25 cellular contexts compared by ENCODE assay signal in genomic region chr18:46588971-46589660, GRCh38.
DNase-seq lines count a peak whose midpoint lies in the region; ATAC-seq, FAIRE-seq and TF ChIP-seq lines count a peak whose summit lies in the region.
"Had no signal": no experiment of that assay in that cellular context is flagged by ENCODE, and none has a peak within 500 bp of the region (broad histone marks: within the 10 kb centered on the region; RNA-seq: fewer than 3 reads in every experiment).

No MANE protein-coding gene starts in this region.

- peak overlapping the region; percentile 44 for H2AFZ ChIP-seq in parathyroid adenoma

- no peaks in the 10 kb centered on the region for H3K36me3 Mint-ChIP-seq in endothelial cell (ENCODE audit: low read depth, unreplicated experiment)
- H3K36me3 Mint-ChIP-seq: CD8-positive, alpha-beta memory T cell had no signal

- no peak overlapping the region for H3K27ac ChIP-seq in parathyroid adenoma
- H3K27ac ChIP-seq: A549; BLaER1 treated with 17β-estradiol and CSF1 and Interleukin-3, amounts not matched to agents 10 nM and 100 nM had no signal

- H3K4me2 ChIP-seq in parathyroid adenoma (ENCODE audit: low read length) = no peak overlapping the region
- H3K4me2 ChIP-seq: A549; BLaER1 treated with 17β-estradiol and CSF1 and Interleukin-3, amounts not matched to agents 10 nM and 100 nM had no signal

- no peak overlapping the region for H3K4me3 ChIP-seq in bronchial epithelial cell (ENCODE audit: low read depth, low read length)
- no peak overlapping the region for H3K4me3 ChIP-seq in parathyroid adenoma (ENCODE audit: low read depth, low read length)
- H3K4me3 ChIP-seq: A549; BLaER1 treated with 17β-estradiol and CSF1 and Interleukin-3, amounts not matched to agents 10 nM and 100 nM; HAP-1 had no signal

- H3K27me3 ChIP-seq in bronchial epithelial cell (ENCODE audit: control insufficient read depth, insufficient read depth, low read length) (no peaks in the 10 kb centered on the region), parathyroid adenoma (ENCODE audit: control insufficient read depth, insufficient read depth, low read length) (no peaks in the 10 kb centered on the region)
- H3K27me3 ChIP-seq: BE2C; BLaER1 treated with 17β-estradiol and CSF1 and Interleukin-3, amounts not matched to agents 10 nM and 100 nM had no signal

- no peak overlapping the region for H3K27ac Mint-ChIP-seq in endothelial cell (ENCODE audit: unreplicated experiment)
- H3K27ac Mint-ChIP-seq: CD14-positive monocyte; CD4-positive, alpha-beta T cell; CD8-positive, alpha-beta memory T cell; HFFc6 had no signal

- FAIRE-seq in D721Med (lab: Jason Lieb, UNC) (peak; percentile 68), bronchial epithelial cell (lab: Jason Lieb, UNC) (peak; percentile 97)
- FAIRE-seq: A549, GM12891, GM18507, GM19239, H54 had no signal

- no peaks in the 10 kb centered on the region for H3K9me3 ChIP-seq in parathyroid adenoma (ENCODE audit: control insufficient read depth, low read length)
- H3K9me3 ChIP-seq: A549, BE2C, HAP-1 had no signal

- H3K4me3 Mint-ChIP-seq in endothelial cell (ENCODE audit: unreplicated experiment) = no peak overlapping the region
- H3K4me3 Mint-ChIP-seq: CD14-positive monocyte; CD4-positive, alpha-beta T cell; CD8-positive, alpha-beta memory T cell; HFFc6 had no signal

- peaks cover 19% of the 10 kb centered on the region for H3K4me1 Mint-ChIP-seq in endothelial cell (ENCODE audit: unreplicated experiment)
- H3K4me1 Mint-ChIP-seq: CD8-positive, alpha-beta memory T cell had no signal

- no peak overlapping the region for H3K9ac ChIP-seq in parathyroid adenoma
- H3K9ac ChIP-seq: BLaER1 treated with 17β-estradiol and CSF1 and Interleukin-3, amounts not matched to agents 10 nM and 100 nM had no signal

- peaks cover 8% of the 10 kb centered on the region for H3K4me1 ChIP-seq in parathyroid adenoma
- H3K4me1 ChIP-seq: A549, BE2C, HAP-1 had no signal

- H3K9me3 Mint-ChIP-seq in endothelial cell (ENCODE audit: unreplicated experiment) = no peaks in the 10 kb centered on the region
- H3K9me3 Mint-ChIP-seq: CD14-positive monocyte; CD4-positive, alpha-beta T cell; CD8-positive, alpha-beta memory T cell; HFFc6 had no signal

- DNase-seq in D721Med (ENCODE audit: insufficient read length, low spot score) (no peak), bronchial epithelial cell (ENCODE audit: low read depth) (no peak), endothelial cell (ENCODE audit: low spot score) (no peak)
- DNase-seq: 8988T; ACHN; AML-193; BE2C; CD4-positive, alpha-beta T cell; CD8-positive, alpha-beta memory T cell; DMS53; DMS79 treated with DMSO at 0.1 percent for 48 hours; GF-D8; GOT3; HFFc6 had no signal

- no peak for TF ChIP-seq CTCF in D721Med (IDR thresholded peaks at IDR 0.05; ENCODE audit: insufficient read depth, missing control alignments)
- no peak for TF ChIP-seq CTCF in bronchial epithelial cell (IDR thresholded peaks at IDR 0.05; ENCODE audit: insufficient read depth, low read length, severe bottlenecking)
- TF ChIP-seq CTCF in parathyroid adenoma (IDR thresholded peaks at IDR 0.05) = no peak
- TF ChIP-seq CTCF in endothelial cell (IDR thresholded peaks at IDR 0.05; ENCODE audit: unreplicated experiment) = no peak

- no peaks in the 10 kb centered on the region for H3K79me2 ChIP-seq in parathyroid adenoma

- ATAC-seq in GM18520 (IDR thresholded peaks at IDR 0.05; ENCODE audit: unreplicated experiment) (no peak), GM21515 (IDR thresholded peaks at IDR 0.05; ENCODE audit: unreplicated experiment) (no peak)
- ATAC-seq: A549 had no signal

- H3K36me3 ChIP-seq in bronchial epithelial cell (ENCODE audit: control insufficient read depth, insufficient read depth, low read length) (no peaks in the 10 kb centered on the region), parathyroid adenoma (ENCODE audit: control insufficient read depth, insufficient read depth, low read length) (no peaks in the 10 kb centered on the region)
- H3K36me3 ChIP-seq: BE2C, HAP-1 had no signal

- H3K27me3 Mint-ChIP-seq in endothelial cell (ENCODE audit: unreplicated experiment) = no peaks in the 10 kb centered on the region
